ENCODE assay signal across 20 cellular contexts in genomic region chr11:102577723-102578122, GRCh38. TPM values are rescaled to one million over a fixed set of nuclear protein-coding genes. Genes with fewer than 3 reads are reported as not detected.
DNase-seq lines count a peak whose midpoint lies in the region; ATAC-seq and TF ChIP-seq lines count a peak whose summit lies in the region.
"Had no signal": no experiment of that assay in that cellular context is flagged by ENCODE, and none has a peak within 500 bp of the region (broad histone marks: within the 10 kb centered on the region; RNA-seq: fewer than 3 reads in every experiment).

No MANE protein-coding gene starts in this region.

- no peak for DNase-seq in activated CD4-positive, alpha-beta T cell treated with anti-CD3 and anti-CD28 coated beads, Interleukin-2, amount 10 ng/mL, durations not matched to agents 7 days and 5 days
- no peak for DNase-seq in activated CD4-positive, alpha-beta T cell treated with anti-CD3 and anti-CD28 coated beads, Interleukin-2, amount 50 U/mL, for 1 hour
- DNase-seq in fibroblast of peridontal ligament (ENCODE audit: extremely low read depth) (peak; percentile 28), glutamatergic neuron (no peak)
- DNase-seq: COR-L47, NCI-H1048, NCI-H1436 treated with DMSO at 0.1 percent for 48 hours, NCI-H2029 treated with DMSO at 0.1 percent for 48 hours, NCI-H2171 treated with DMSO at 0.1 percent for 48 hours, NCI-H774 had no signal

- no peaks in the 10 kb centered on the region for H3K36me3 ChIP-seq in BLaER1 treated with 17β-estradiol and CSF1 and Interleukin-3, amounts not matched to agents 10 nM and 100 nM
- H3K36me3 ChIP-seq: SJSA1 had no signal

- peak overlapping the region; percentile 63 for H3K27ac Mint-ChIP-seq in activated CD4-positive, alpha-beta T cell treated with anti-CD3 and anti-CD28 coated beads, Interleukin-2, amount 10 ng/mL, durations not matched to agents 7 days and 5 days
- H3K27ac Mint-ChIP-seq in glutamatergic neuron (ENCODE audit: unreplicated experiment), result no peak overlapping the region
- H3K27ac Mint-ChIP-seq: GM23338 had no signal

- H3K4me1 Mint-ChIP-seq in activated CD4-positive, alpha-beta T cell treated with anti-CD3 and anti-CD28 coated beads, Interleukin-2, amount 10 ng/mL, durations not matched to agents 7 days and 5 days, result peaks cover 21% of the 10 kb centered on the region
- no peaks in the 10 kb centered on the region for H3K4me1 Mint-ChIP-seq in glutamatergic neuron (ENCODE audit: low read depth, unreplicated experiment)
- H3K4me1 Mint-ChIP-seq: GM23338 had no signal

- CTCF ChIA-PET in activated CD4-positive, alpha-beta T cell treated with anti-CD3 and anti-CD28 coated beads, Interleukin-2, amount 10 ng/mL, durations not matched to agents 7 days and 5 days (lab: Charles Lee), result interaction anchor here (0.7 to 0.8 kb wide), 2 partner anchors 38 to 223 kb away, joined by 3 to 4 read pairs; no protein-coding TSS in a partner anchor

- peak overlapping the region in 5 of 11 experiments; percentile 10 to 65 (median 40); a peak in 9 of 22 replicates for H3K9ac ChIP-seq in BLaER1 treated with 17β-estradiol and CSF1 and Interleukin-3, amounts not matched to agents 10 nM and 100 nM

- peaks cover 4% of the 10 kb centered on the region for H3K27me3 Mint-ChIP-seq in activated CD4-positive, alpha-beta T cell treated with anti-CD3 and anti-CD28 coated beads, Interleukin-2, amount 10 ng/mL, durations not matched to agents 7 days and 5 days
- no peaks in the 10 kb centered on the region for H3K27me3 Mint-ChIP-seq in glutamatergic neuron (ENCODE audit: unreplicated experiment)

- peaks cover 20% of the 10 kb centered on the region for H3K9me3 Mint-ChIP-seq in activated CD4-positive, alpha-beta T cell treated with anti-CD3 and anti-CD28 coated beads, Interleukin-2, amount 10 ng/mL, durations not matched to agents 7 days and 5 days
- no peaks in the 10 kb centered on the region for H3K9me3 Mint-ChIP-seq in glutamatergic neuron (ENCODE audit: unreplicated experiment)
- H3K9me3 Mint-ChIP-seq: GM23338 had no signal

- H3K4me2 ChIP-seq in BLaER1 treated with 17β-estradiol and CSF1 and Interleukin-3, amounts not matched to agents 10 nM and 100 nM, result peak overlapping the region; percentile 44 to 89 (median 77)
- H3K4me2 ChIP-seq: GM23338 had no signal

- peak; percentile 15 for ATAC-seq in GM21528 (IDR thresholded peaks at IDR 0.05; ENCODE audit: low FRiP score, unreplicated experiment)
- ATAC-seq in GM21423 (IDR thresholded peaks at IDR 0.05; ENCODE audit: unreplicated experiment), result no peak
- no peak for ATAC-seq in HG03571 (IDR thresholded peaks at IDR 0.05; ENCODE audit: unreplicated experiment)
- ATAC-seq: GM23338, HCT116, HepG2 had no signal

- POLR2A ChIA-PET in activated CD4-positive, alpha-beta T cell treated with anti-CD3 and anti-CD28 coated beads, Interleukin-2, amount 10 ng/mL, durations not matched to agents 7 days and 5 days (lab: Charles Lee), result no interaction called here

- H3K27ac ChIP-seq in BLaER1 treated with 17β-estradiol and CSF1 and Interleukin-3, amounts not matched to agents 10 nM and 100 nM, result peak overlapping the region in 10 of 11 experiments; percentile 43 to 82 (median 67); a peak in 21 of 22 replicates
- H3K27ac ChIP-seq: SJSA1 had no signal

- H3K9me3 ChIP-seq in BLaER1 treated with 17β-estradiol and CSF1 and Interleukin-3, amounts not matched to agents 10 nM and 100 nM (replicated peaks in 1 of 11), result no peaks in the 10 kb centered on the region; a peak in 1 of 22 replicates
- H3K9me3 ChIP-seq: SJSA1 had no signal

- H3K4me3 Mint-ChIP-seq in activated CD4-positive, alpha-beta T cell treated with anti-CD3 and anti-CD28 coated beads, Interleukin-2, amount 10 ng/mL, durations not matched to agents 7 days and 5 days, result no peak overlapping the region
- H3K4me3 Mint-ChIP-seq in glutamatergic neuron (ENCODE audit: unreplicated experiment), result no peak overlapping the region
- H3K4me3 Mint-ChIP-seq: GM23338 had no signal

- TF ChIP-seq CTCF in glutamatergic neuron (IDR thresholded peaks at IDR 0.05; ENCODE audit: partially characterized antibody, unreplicated experiment), result no peak

- peak overlapping the region in 1 of 10 experiments; percentile 23; a peak in 1 of 20 replicates for H3K4me3 ChIP-seq in BLaER1 treated with 17β-estradiol and CSF1 and Interleukin-3, amounts not matched to agents 10 nM and 100 nM
- H3K4me3 ChIP-seq: GM23338, SJSA1 had no signal

- peaks cover 28 to 75% (median 39%) of the 10 kb centered on the region in 10 experiments for H3K4me1 ChIP-seq in BLaER1 treated with 17β-estradiol and CSF1 and Interleukin-3, amounts not matched to agents 10 nM and 100 nM
- H3K4me1 ChIP-seq: SJSA1 had no signal

- no peaks in the 10 kb centered on the region for H4K20me1 ChIP-seq in BLaER1 treated with 17β-estradiol and CSF1 and Interleukin-3, amounts not matched to agents 10 nM and 100 nM

- no peaks in the 10 kb centered on the region for H3K27me3 ChIP-seq in BLaER1 treated with 17β-estradiol and CSF1 and Interleukin-3, amounts not matched to agents 10 nM and 100 nM
- H3K27me3 ChIP-seq: SJSA1 had no signal

- peaks cover 10% of the 10 kb centered on the region for H3K36me3 Mint-ChIP-seq in activated CD4-positive, alpha-beta T cell treated with anti-CD3 and anti-CD28 coated beads, Interleukin-2, amount 10 ng/mL, durations not matched to agents 7 days and 5 days (ENCODE audit: low read depth)
- no peaks in the 10 kb centered on the region for H3K36me3 Mint-ChIP-seq in glutamatergic neuron (ENCODE audit: unreplicated experiment)

RNA-seq across cellular contexts. Expression of gene MMP7, which starts 47.2 kb away (rescaled TPM):
- not detected for total RNA-seq in activated CD4-positive, alpha-beta T cell treated with anti-CD3 and anti-CD28 coated beads, Interleukin-2, amount 10 ng/mL, durations not matched to agents 7 days and 5 days
- not detected for total RNA-seq in glutamatergic neuron (ENCODE audit: unreplicated experiment)
- total RNA-seq: GM23338, HepG2 had no signal

RNA-seq across cellular contexts. Expression of gene MMP20, which starts 47.4 kb away (rescaled TPM):
- not detected for total RNA-seq in activated CD4-positive, alpha-beta T cell treated with anti-CD3 and anti-CD28 coated beads, Interleukin-2, amount 10 ng/mL, durations not matched to agents 7 days and 5 days
- not detected for total RNA-seq in glutamatergic neuron (ENCODE audit: unreplicated experiment)
- total RNA-seq: GM23338, HepG2, M059J, NCI-H460, SJSA1 had no signal
